1 cellular context compared by ENCODE assay signal in genomic region chr12:114916124-114916523, GRCh38.
TF ChIP-seq lines count a peak whose summit lies in the region.

No MANE protein-coding gene starts in this region.

TF ChIP-seq in H1, 55 proteins besides CTCF, POLR2A, EP300 and RAD21 (continued from another document):
- TF ChIP-seq CHD7 (IDR thresholded peaks at IDR 0.05; ENCODE audit: insufficient replicate concordance, low read length) (no peak), CREB1 (IDR thresholded peaks at IDR 0.05) (no peak), TEAD4 (IDR thresholded peaks at IDR 0.05; ENCODE audit: low read depth, low read length) (no peak), SIRT6 (IDR thresholded peaks at IDR 0.05; ENCODE audit: low read length) (no peak), TAF7 (optimal IDR thresholded peaks at IDR 0.05; ENCODE audit: borderline replicate concordance, low read depth, low read length) (no peak), POLR2AphosphoS5 (IDR thresholded peaks at IDR 0.05; ENCODE audit: low read depth, low read length) (no peak), CBX8 (IDR thresholded peaks at IDR 0.05; ENCODE audit: borderline replicate concordance, low read depth, low read length) (no peak)
- TF ChIP-seq, protein P1, sequence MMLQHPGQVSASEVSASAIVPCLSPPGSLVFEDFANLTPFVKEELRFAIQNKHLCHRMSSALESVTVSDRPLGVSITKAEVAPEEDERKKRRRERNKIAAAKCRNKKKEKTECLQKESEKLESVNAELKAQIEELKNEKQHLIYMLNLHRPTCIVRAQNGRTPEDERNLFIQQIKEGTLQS (IDR thresholded peaks at IDR 0.05; ENCODE audit: insufficient read depth, low read depth, low read length), result no peak
